In genomic region chr1:174159253-174160108, GRCh38 we compare ENCODE assay signal across 1 cellular context.
TF ChIP-seq lines count a peak whose summit lies in the region.

RABGAP1L (plus strand) TSS chr1:174159520.

TF ChIP-seq in HepG2, 621 proteins besides CTCF, POLR2A, EP300 and RAD21 (continued from another document and continues in another):
- 0 out of 2 replicates have a peak, but pooled peaks have one; percentile 31 for TF ChIP-seq SNAPC4 (CRISPR knock-in tag; IDR thresholded peaks at IDR 0.05)
- no peak for TF ChIP-seq ZEB1 (IDR thresholded peaks at IDR 0.05; ENCODE audit: insufficient replicate concordance, low read depth)
- peak; percentile 91 for TF ChIP-seq ZSCAN30 (CRISPR knock-in tag; IDR thresholded peaks at IDR 0.05)
- TF ChIP-seq CCDC6 (CRISPR knock-in tag; IDR thresholded peaks at IDR 0.05): 0 out of 2 replicates have a peak, but pooled peaks have one; percentile 57
- no peak for TF ChIP-seq ZNF737 (CRISPR knock-in tag; IDR thresholded peaks at IDR 0.05; ENCODE audit: borderline replicate concordance)
- no peak for TF ChIP-seq ZNF513 (CRISPR knock-in tag; conservative IDR thresholded peaks at IDR 0.05)
- peak; percentile 50; the same call in 1 of the 2 replicates for TF ChIP-seq FOXP4 (CRISPR knock-in tag; IDR thresholded peaks at IDR 0.05)
- TF ChIP-seq CEBPG (CRISPR knock-in tag; IDR thresholded peaks at IDR 0.05): no peak; the same call in 1 of the 2 replicates
- peak; percentile 21; the same call in 1 of the 2 replicates for TF ChIP-seq ISL2 (CRISPR knock-in tag; IDR thresholded peaks at IDR 0.05)
- no peak for TF ChIP-seq JARID2 (CRISPR knock-in tag; IDR thresholded peaks at IDR 0.05; ENCODE audit: insufficient replicate concordance)
- TF ChIP-seq MZF1 (CRISPR knock-in tag; IDR thresholded peaks at IDR 0.05; ENCODE audit: borderline replicate concordance): no peak
- 0 out of 2 replicates have a peak, but pooled peaks have one; percentile 63 for TF ChIP-seq ZNF850 (CRISPR knock-in tag; conservative IDR thresholded peaks at IDR 0.05)
- TF ChIP-seq ZNF687 (CRISPR knock-in tag; IDR thresholded peaks at IDR 0.05): peak; percentile 83
- no peak for TF ChIP-seq EED (CRISPR knock-in tag; IDR thresholded peaks at IDR 0.05)
- TF ChIP-seq TBX2 (CRISPR knock-in tag; IDR thresholded peaks at IDR 0.05; ENCODE audit: borderline replicate concordance): no peak; the same call in 1 of the 2 replicates
- peak; percentile 63 for TF ChIP-seq ZNF574 (CRISPR knock-in tag; IDR thresholded peaks at IDR 0.05)
- no peak for TF ChIP-seq KDM3A (CRISPR knock-in tag; IDR thresholded peaks at IDR 0.05; ENCODE audit: low read depth)
- no peak for TF ChIP-seq MYNN (CRISPR knock-in tag; IDR thresholded peaks at IDR 0.05; ENCODE audit: low read depth)
- no peak for TF ChIP-seq ZBTB44 (CRISPR knock-in tag; IDR thresholded peaks at IDR 0.05)
- TF ChIP-seq TARDBP (CRISPR knock-in tag; IDR thresholded peaks at IDR 0.05): peak; percentile 21; the same call in 1 of the 2 replicates
- no peak for TF ChIP-seq ZNF781 (CRISPR knock-in tag; IDR thresholded peaks at IDR 0.05; ENCODE audit: borderline replicate concordance, not compliant biosample characterization)
- no peak for TF ChIP-seq ZNF790 (CRISPR knock-in tag; IDR thresholded peaks at IDR 0.05; ENCODE audit: borderline replicate concordance)
- TF ChIP-seq IKZF5 (CRISPR knock-in tag; IDR thresholded peaks at IDR 0.05): 0 out of 2 replicates have a peak, but pooled peaks have one; percentile 37
- no peak for TF ChIP-seq ZBTB7A (CRISPR knock-in tag; IDR thresholded peaks at IDR 0.05)
- 0 out of 2 replicates have a peak, but pooled peaks have one; percentile 16 for TF ChIP-seq RXRB (CRISPR knock-in tag; IDR thresholded peaks at IDR 0.05; ENCODE audit: borderline replicate concordance)
- TF ChIP-seq NCOA1 (CRISPR knock-in tag; IDR thresholded peaks at IDR 0.05): no peak
- TF ChIP-seq THAP11 (CRISPR knock-in tag; IDR thresholded peaks at IDR 0.05): peak; percentile 57
- TF ChIP-seq GLI4 (CRISPR knock-in tag; IDR thresholded peaks at IDR 0.05; ENCODE audit: borderline replicate concordance): no peak
- no peak for TF ChIP-seq TCF12 (IDR thresholded peaks at IDR 0.05)
- TF ChIP-seq TCF12 (CRISPR knock-in tag; IDR thresholded peaks at IDR 0.05): peak; percentile 31; the same call in 1 of the 2 replicates
- no peak for TF ChIP-seq FOXC1 (CRISPR knock-in tag; IDR thresholded peaks at IDR 0.05; ENCODE audit: borderline replicate concordance)
- TF ChIP-seq ZNF543 (CRISPR knock-in tag; IDR thresholded peaks at IDR 0.05): peak; percentile 73; the same call in 1 of the 2 replicates
- TF ChIP-seq NR0B2 (CRISPR knock-in tag; IDR thresholded peaks at IDR 0.05): no peak
- TF ChIP-seq AGO1 (IDR thresholded peaks at IDR 0.05; ENCODE audit: low read depth, low read length, poor library complexity, severe bottlenecking): peak; percentile 16
